In the genomic region with DNA sequence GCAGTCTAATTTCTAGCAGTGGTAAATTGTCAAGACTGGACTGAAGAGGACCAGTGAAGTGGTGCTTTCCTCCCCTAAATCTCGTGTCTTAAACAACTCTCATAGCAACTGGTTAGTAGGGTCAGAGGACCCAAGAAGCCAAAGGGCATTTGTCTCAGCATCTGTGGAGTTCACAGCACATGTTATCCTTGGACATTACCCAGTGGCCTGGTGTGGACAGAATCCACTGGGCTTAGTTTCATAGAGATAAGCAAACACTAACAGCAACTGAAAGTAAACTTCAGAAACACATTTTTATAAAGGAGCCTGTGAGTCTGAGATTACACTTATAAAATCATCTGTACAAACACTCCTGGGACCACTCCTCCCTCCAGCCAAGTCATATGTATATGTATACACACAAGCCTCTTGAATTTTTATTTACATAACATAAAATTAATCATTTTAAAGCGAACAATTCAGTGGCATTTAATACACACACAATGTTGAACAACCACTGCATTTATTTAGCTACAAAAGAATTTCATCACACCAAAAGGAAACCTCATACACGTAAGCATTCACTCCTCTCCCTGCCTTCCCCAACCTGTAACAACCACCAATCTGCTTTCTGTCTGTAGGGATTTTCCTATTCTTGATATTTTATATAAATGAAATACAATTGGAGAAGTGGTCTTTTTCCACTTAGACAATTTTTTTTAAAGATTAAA, we compare ENCODE assay signal across 13 cellular contexts.
DNase-seq lines count a peak whose midpoint lies in the region; ATAC-seq and TF ChIP-seq lines count a peak whose summit lies in the region.
"Had no signal": no experiment of that assay in that cellular context is flagged by ENCODE, and none has a peak within 500 bp of the region (broad histone marks: within the 10 kb centered on the region; RNA-seq: fewer than 3 reads in every experiment).

No MANE protein-coding gene starts in this region.

- H3K4me1 Mint-ChIP-seq in nephron = peaks cover 56% of the 10 kb centered on the region

- H3K4me3 ChIP-seq in fibroblast of villous mesenchyme (ENCODE audit: low read depth, low read length) = no peak overlapping the region
- H3K4me3 ChIP-seq: transverse colon had no signal

- peak overlapping the region in 1 of 3 experiments; percentile 19 for H3K4me3 Mint-ChIP-seq in nephron

- TF ChIP-seq CTCF in fibroblast of villous mesenchyme (IDR thresholded peaks at IDR 0.05; ENCODE audit: insufficient read depth, low read depth, low read length) = no peak
- no peak for TF ChIP-seq CTCF in nephron (IDR thresholded peaks at IDR 0.05; ENCODE audit: unreplicated experiment in 3 of 3)

- H3K36me3 Mint-ChIP-seq in nephron (ENCODE audit: low read depth) = no peaks in the 10 kb centered on the region

- no peak for ATAC-seq in GM18907 (IDR thresholded peaks at IDR 0.05; ENCODE audit: unreplicated experiment)

- DNase-seq in EH (ENCODE audit: low read depth) = peak; percentile 5
- DNase-seq in NCI-H748 (lab: John Stamatoyannopoulos, UW; ENCODE audit: unreplicated experiment) = peak; percentile 54
- DNase-seq in fibroblast of villous mesenchyme (ENCODE audit: low read depth) = peak; percentile 5
- no peak for DNase-seq in RPMI8226
- no peak for DNase-seq in ureter (ENCODE audit: low spot score)
- no peak for DNase-seq in MV-4-11 (lab: John Stamatoyannopoulos, UW)
- DNase-seq: activated naive CD4-positive, alpha-beta T cell treated with anti-CD3 and anti-CD28 coated beads, Interleukin-2, amount 50 U/mL, for 16 hours; DND-41; Kasumi-1; NCI-H2107; transverse colon had no signal

- H3K27ac Mint-ChIP-seq in nephron = peak overlapping the region; percentile 42 to 94 (median 91)

- peaks cover 3% of the 10 kb centered on the region for H3K27me3 Mint-ChIP-seq in nephron (ENCODE audit: low read depth)

- H3K9me3 Mint-ChIP-seq in nephron = no peaks in the 10 kb centered on the region

Comparison
In these comparisons a context has a peak if more than half of its experiments do, and no peak if none do; other contexts are left out.
1. DNase-seq: peak in EH (single experiment), NCI-H748 (single experiment) and fibroblast of villous mesenchyme (single experiment); none in RPMI8226 (single experiment), ureter (single experiment) and MV-4-11 (single experiment).